ENCODE assay signal across 29 cellular contexts in genomic region chr4:4477391-4477790, GRCh38.
A peak's percentile ranks its signal among the peaks of the same experiment; 100 is the strongest.
DNase-seq lines count a peak whose midpoint lies in the region; ATAC-seq and TF ChIP-seq lines count a peak whose summit lies in the region.
"Had no signal": no experiment of that assay in that cellular context is flagged by ENCODE, and none has a peak within 500 bp of the region (broad histone marks: within the 10 kb centered on the region; RNA-seq: fewer than 3 reads in every experiment).

No MANE protein-coding gene starts in this region.

- no peak overlapping the region for H3K4me3 Mint-ChIP-seq in activated CD4-positive, alpha-beta T cell treated with anti-CD3 and anti-CD28 coated beads, Interleukin-2, amount 10 ng/mL, durations not matched to agents 7 days and 5 days
- H3K4me3 Mint-ChIP-seq: activated naive CD8-positive, alpha-beta T cell treated with anti-CD3 and anti-CD28 coated beads, Interleukin-2, amount 50 U/mL, for 24 hours; brain; CD8-positive, alpha-beta memory T cell; stimulated activated naive CD8-positive, alpha-beta T cell treated with anti-CD3 and anti-CD28 coated beads, Interleukin-15, Interleukin-2, amounts not matched to agents 100 ng/mL and 50 ng/mL, for 24 hours had no signal

- CTCF ChIA-PET in activated CD4-positive, alpha-beta T cell treated with anti-CD3 and anti-CD28 coated beads, Interleukin-2, amount 10 ng/mL, durations not matched to agents 7 days and 5 days (lab: Charles Lee), result interaction anchor here (0.6 kb wide), 1 partner anchor 1398 kb away, joined by 4 read pairs; no protein-coding TSS in a partner anchor

- TF ChIP-seq CTCF in AG10803 (conservative IDR thresholded peaks at IDR 0.05; ENCODE audit: low read length) (no peak), GM13976 (IDR thresholded peaks at IDR 0.05; ENCODE audit: borderline replicate concordance, control extremely low read depth, extremely low read depth, insufficient read depth, missing control alignments) (no peak)

- H3K79me1 ChIP-seq in mesenchymal stem cell (replicated peaks; ENCODE audit: low read length, poor library complexity, severe bottlenecking), result peaks cover 40% of the 10 kb centered on the region

- H3K27ac Mint-ChIP-seq in activated CD4-positive, alpha-beta T cell treated with anti-CD3 and anti-CD28 coated beads, Interleukin-2, amount 10 ng/mL, durations not matched to agents 7 days and 5 days, result no peak overlapping the region
- H3K27ac Mint-ChIP-seq: activated naive CD8-positive, alpha-beta T cell treated with anti-CD3 and anti-CD28 coated beads, Interleukin-2, amount 50 U/mL, for 24 hours; stimulated activated naive CD8-positive, alpha-beta T cell treated with anti-CD3 and anti-CD28 coated beads, Interleukin-15, Interleukin-2, amounts not matched to agents 100 ng/mL and 50 ng/mL, for 24 hours had no signal

- no peak overlapping the region for H3K14ac ChIP-seq in mesenchymal stem cell (ENCODE audit: low read length in 2 of 2)

- no peak overlapping the region for H2BK120ac ChIP-seq in mesenchymal stem cell (ENCODE audit: low read depth, low read length)

- H3K27me3 Mint-ChIP-seq in activated CD4-positive, alpha-beta T cell treated with anti-CD3 and anti-CD28 coated beads, Interleukin-2, amount 10 ng/mL, durations not matched to agents 7 days and 5 days, result no peaks in the 10 kb centered on the region
- H3K27me3 Mint-ChIP-seq: activated naive CD8-positive, alpha-beta T cell treated with anti-CD3 and anti-CD28 coated beads, Interleukin-2, amount 50 U/mL, for 24 hours; CD8-positive, alpha-beta memory T cell; naive B cell; stimulated activated naive CD8-positive, alpha-beta T cell treated with anti-CD3 and anti-CD28 coated beads, Interleukin-15, Interleukin-2, amounts not matched to agents 100 ng/mL and 50 ng/mL, for 24 hours had no signal

- no peak overlapping the region for H2BK15ac ChIP-seq in mesenchymal stem cell (ENCODE audit: low read depth, poor library complexity, severe bottlenecking)

- no peak overlapping the region for H2BK12ac ChIP-seq in mesenchymal stem cell (ENCODE audit: low read length in 2 of 2)

- no peak overlapping the region for H3K27ac ChIP-seq in mesenchymal stem cell (ENCODE audit: low read length, poor library complexity, severe bottlenecking)
- H3K27ac ChIP-seq: gastrocnemius medialis, hepatocyte, left ventricle myocardium inferior, neutrophil, SJSA1, tibial artery had no signal

- H2AFZ ChIP-seq in mesenchymal stem cell (ENCODE audit: low read depth, low read length), result no peak overlapping the region
- H2AFZ ChIP-seq: hepatocyte had no signal

- H3K4me3 ChIP-seq in AG10803 (ENCODE audit: low read length), result no peak overlapping the region
- no peak overlapping the region for H3K4me3 ChIP-seq in MG63
- peak overlapping the region; percentile 2 for H3K4me3 ChIP-seq in endocrine pancreas (ENCODE audit: control insufficient read depth, insufficient read depth, low read length)
- H3K4me3 ChIP-seq in mesenchymal stem cell (ENCODE audit: insufficient read depth in 1 of 2, low read depth in 1 of 2, low read length in 2 of 2), result peak overlapping the region in 1 of 2 experiments; percentile 1
- H3K4me3 ChIP-seq: gastrocnemius medialis, hepatocyte, K562, left ventricle myocardium inferior, SJSA1, tibial artery had no signal

- no peak overlapping the region for H2BK5ac ChIP-seq in mesenchymal stem cell (ENCODE audit: low read depth, low read length, poor library complexity, severe bottlenecking)

- H3K36me3 Mint-ChIP-seq in activated CD4-positive, alpha-beta T cell treated with anti-CD3 and anti-CD28 coated beads, Interleukin-2, amount 10 ng/mL, durations not matched to agents 7 days and 5 days (ENCODE audit: low read depth), result no peaks in the 10 kb centered on the region
- H3K36me3 Mint-ChIP-seq: brain had no signal

- peak overlapping the region; percentile 44 for H2AK5ac ChIP-seq in mesenchymal stem cell (ENCODE audit: low read length, severe bottlenecking)

- in situ Hi-C loops in GM13976 (cut with MboI; ENCODE audit: low sequenced_read_pairs, unreplicated experiment), result loop anchor here (25.0 kb wide), 1 partner anchor 510 kb away; no protein-coding TSS in a partner anchor

- H4K91ac ChIP-seq in mesenchymal stem cell (ENCODE audit: low read length), result no peak overlapping the region

- DNase-seq in AG10803 (ENCODE audit: low read depth), result peak; percentile 45
- peak; percentile 58 for DNase-seq in MG63
- no peak for DNase-seq in mesenchymal stem cell
- DNase-seq in activated CD4-positive, alpha-beta T cell treated with anti-CD3 and anti-CD28 coated beads, Interleukin-2, amount 10 ng/mL, durations not matched to agents 7 days and 5 days, result no peak
- no peak for DNase-seq in GM13976 (ENCODE audit: low spot score)
- DNase-seq: activated effector memory CD4-positive, alpha-beta T cell treated with anti-CD3 and anti-CD28 coated beads, Interleukin-2, amount 50 U/mL, for 16 hours; activated naive CD8-positive, alpha-beta T cell treated with anti-CD3 and anti-CD28 coated beads, Interleukin-2, amount 50 U/mL, for 24 hours; activated T-cell treated with anti-CD3 and anti-CD28 coated beads for 4 hours; CD8-positive, alpha-beta memory T cell; effector CD4-positive, alpha-beta T cell; gastrocnemius medialis; left ventricle myocardium inferior; naive B cell; NCI-H1417 treated with DMSO at 0.1 percent for 48 hours; NCI-H2081 treated with DMSO at 0.1 percent for 48 hours; NCI-H226; NCI-H748 treated with DMSO at 0.1 percent for 48 hours; RPMI8226; T-helper 1 cell; tibial artery had no signal

- ATAC-seq in GM19463 (IDR thresholded peaks at IDR 0.05; ENCODE audit: unreplicated experiment), result no peak
- no peak for ATAC-seq in GM19455 (IDR thresholded peaks at IDR 0.05; ENCODE audit: unreplicated experiment)
- ATAC-seq: activated naive CD8-positive, alpha-beta T cell treated with anti-CD3 and anti-CD28 coated beads, Interleukin-2, amount 50 U/mL, for 24 hours; gastrocnemius medialis; K562 had no signal

- H3K36me3 ChIP-seq in MG63, result no peaks in the 10 kb centered on the region
- no peaks in the 10 kb centered on the region for H3K36me3 ChIP-seq in endocrine pancreas (ENCODE audit: control insufficient read depth, insufficient read depth, low read length)
- no peaks in the 10 kb centered on the region for H3K36me3 ChIP-seq in mesenchymal stem cell (ENCODE audit: control insufficient read depth in 1 of 2, insufficient read depth in 2 of 2, low read depth in 1 of 2, low read length in 2 of 2)
- H3K36me3 ChIP-seq: gastrocnemius medialis, left ventricle myocardium inferior, neutrophil, SJSA1, tibial artery had no signal

- WGBS in mesenchymal stem cell, result 89% methylated on average over 3 of the region's 3 CpGs

- no peaks in the 10 kb centered on the region for H3K4me1 ChIP-seq in endocrine pancreas (ENCODE audit: control insufficient read depth, insufficient read depth, low read length)
- peaks cover 15% of the 10 kb centered on the region for H3K4me1 ChIP-seq in mesenchymal stem cell (ENCODE audit: control insufficient read depth, insufficient read depth, low read depth, low read length)

- no peaks in the 10 kb centered on the region for H3K9me3 Mint-ChIP-seq in activated CD4-positive, alpha-beta T cell treated with anti-CD3 and anti-CD28 coated beads, Interleukin-2, amount 10 ng/mL, durations not matched to agents 7 days and 5 days
- H3K9me3 Mint-ChIP-seq: activated naive CD8-positive, alpha-beta T cell treated with anti-CD3 and anti-CD28 coated beads, Interleukin-2, amount 50 U/mL, for 24 hours; brain; CD8-positive, alpha-beta memory T cell; naive B cell; stimulated activated naive CD8-positive, alpha-beta T cell treated with anti-CD3 and anti-CD28 coated beads, Interleukin-15, Interleukin-2, amounts not matched to agents 100 ng/mL and 50 ng/mL, for 24 hours had no signal

- H3K4ac ChIP-seq in mesenchymal stem cell (ENCODE audit: low read depth in 1 of 2, low read length in 2 of 2), result no peak overlapping the region

- H3K9ac ChIP-seq in endocrine pancreas (ENCODE audit: control insufficient read depth, insufficient read depth, low read length), result no peak overlapping the region
- no peak overlapping the region for H3K9ac ChIP-seq in mesenchymal stem cell (ENCODE audit: low read length)

- no peaks in the 10 kb centered on the region for H3K27me3 ChIP-seq in MG63
- H3K27me3 ChIP-seq in endocrine pancreas (ENCODE audit: control insufficient read depth, insufficient read depth, low read length), result no peaks in the 10 kb centered on the region
- no peaks in the 10 kb centered on the region for H3K27me3 ChIP-seq in mesenchymal stem cell (ENCODE audit: control insufficient read depth in 1 of 2, insufficient read depth in 1 of 2, low read length in 2 of 2)
- H3K27me3 ChIP-seq: gastrocnemius medialis, hepatocyte, neutrophil, SJSA1, tibial artery had no signal

- H4K8ac ChIP-seq in mesenchymal stem cell (ENCODE audit: low read length), result no peak overlapping the region

- no peak overlapping the region for H3K23ac ChIP-seq in mesenchymal stem cell (ENCODE audit: low read length in 2 of 2)

- no peaks in the 10 kb centered on the region for H3K9me3 ChIP-seq in MG63
- no peaks in the 10 kb centered on the region for H3K9me3 ChIP-seq in endocrine pancreas (ENCODE audit: control insufficient read depth, low read length)
- H3K9me3 ChIP-seq in mesenchymal stem cell (ENCODE audit: control insufficient read depth, low read length), result no peaks in the 10 kb centered on the region
- H3K9me3 ChIP-seq: gastrocnemius medialis, left ventricle myocardium inferior, neutrophil, SJSA1, tibial artery had no signal

- H3K4me1 Mint-ChIP-seq in activated CD4-positive, alpha-beta T cell treated with anti-CD3 and anti-CD28 coated beads, Interleukin-2, amount 10 ng/mL, durations not matched to agents 7 days and 5 days, result peaks cover 2% of the 10 kb centered on the region

- no peak overlapping the region for H3K4me2 ChIP-seq in mesenchymal stem cell (ENCODE audit: low read length, poor library complexity, severe bottlenecking)
- H3K4me2 ChIP-seq: hepatocyte had no signal

- H3K18ac ChIP-seq in mesenchymal stem cell (ENCODE audit: low read depth in 1 of 2, low read length in 2 of 2), result no peak overlapping the region

- POLR2A ChIA-PET in activated CD4-positive, alpha-beta T cell treated with anti-CD3 and anti-CD28 coated beads, Interleukin-2, amount 10 ng/mL, durations not matched to agents 7 days and 5 days (lab: Charles Lee), result no interaction called here

Comparison
In these comparisons a context has a peak if more than half of its experiments do, and no peak if none do; other contexts are left out.
1. DNase-seq: peak in AG10803 (single experiment) and MG63 (single experiment); none in mesenchymal stem cell (single experiment), activated CD4-positive, alpha-beta T cell treated with anti-CD3 and anti-CD28 coated beads, Interleukin-2, amount 10 ng/mL, durations not matched to agents 7 days and 5 days (single experiment) and GM13976 (single experiment).